In genomic region chr19:44807652-44808462, GRCh38 we compare ENCODE assay signal across 1 cellular context.
TF ChIP-seq lines count a peak whose summit lies in the region.

No MANE protein-coding gene starts in this region.

TF ChIP-seq in HepG2, 621 proteins besides CTCF, POLR2A, EP300 and RAD21 (continued from another document and continues in another):
- TF ChIP-seq MAFG (CRISPR knock-in tag; IDR thresholded peaks at IDR 0.05) (no peak), POGZ (CRISPR knock-in tag; IDR thresholded peaks at IDR 0.05) (no peak; the same call in 1 of the 2 replicates), MEIS2 (CRISPR knock-in tag; IDR thresholded peaks at IDR 0.05) (peak; percentile 54; the same call in 1 of the 2 replicates), JUNB (CRISPR knock-in tag; IDR thresholded peaks at IDR 0.05; ENCODE audit: borderline replicate concordance) (no peak), ISL2 (CRISPR knock-in tag; IDR thresholded peaks at IDR 0.05) (peak; percentile 56; the same call in 1 of the 2 replicates), ONECUT2 (CRISPR knock-in tag; IDR thresholded peaks at IDR 0.05) (no peak), CEBPG (CRISPR knock-in tag; IDR thresholded peaks at IDR 0.05) (peak; percentile 50; the same call in 1 of the 2 replicates), ZFYVE20 (CRISPR knock-in tag; IDR thresholded peaks at IDR 0.05; ENCODE audit: borderline replicate concordance, low read depth) (no peak), CREB3 (CRISPR knock-in tag; IDR thresholded peaks at IDR 0.05) (no peak), ZC3H4 (CRISPR knock-in tag; IDR thresholded peaks at IDR 0.05; ENCODE audit: borderline replicate concordance) (no peak), NFE2 (CRISPR knock-in tag; IDR thresholded peaks at IDR 0.05) (no peak), ZBTB33 (CRISPR knock-in tag; IDR thresholded peaks at IDR 0.05) (peak; percentile 58), ZFP36L2 (CRISPR knock-in tag; IDR thresholded peaks at IDR 0.05) (no peak), PAX8 (CRISPR knock-in tag; IDR thresholded peaks at IDR 0.05; ENCODE audit: borderline replicate concordance) (no peak), ZNF770 (CRISPR knock-in tag; IDR thresholded peaks at IDR 0.05) (no peak; the same call in 1 of the 2 replicates), ATF3 (CRISPR knock-in tag; IDR thresholded peaks at IDR 0.05) (no peak), ZNF775 (CRISPR knock-in tag; IDR thresholded peaks at IDR 0.05; ENCODE audit: borderline replicate concordance) (no peak), ZBTB8A (CRISPR knock-in tag; IDR thresholded peaks at IDR 0.05; ENCODE audit: borderline replicate concordance, low read depth) (no peak), MIXL1 (CRISPR knock-in tag; IDR thresholded peaks at IDR 0.05) (0 out of 2 replicates have a peak, but pooled peaks have one; percentile 14), ZNF296 (CRISPR knock-in tag; conservative IDR thresholded peaks at IDR 0.05) (no peak), NCOA1 (CRISPR knock-in tag; IDR thresholded peaks at IDR 0.05) (no peak), TBL1XR1 (IDR thresholded peaks at IDR 0.05; ENCODE audit: borderline replicate concordance, low read length, partially characterized antibody) (no peak), RARG (CRISPR knock-in tag; IDR thresholded peaks at IDR 0.05; ENCODE audit: low read depth) (no peak), IKZF4 (CRISPR knock-in tag; IDR thresholded peaks at IDR 0.05; ENCODE audit: borderline replicate concordance, low read depth, not compliant biosample characterization) (no peak), SOX13 (IDR thresholded peaks at IDR 0.05) (no peak), SOX13 (CRISPR knock-in tag; conservative IDR thresholded peaks at IDR 0.05 in 1 of 2, IDR thresholded peaks at IDR 0.05 in 1 of 2) (no peak), RERE (CRISPR knock-in tag; IDR thresholded peaks at IDR 0.05; ENCODE audit: low read depth) (no peak), XRCC5 (optimal IDR thresholded peaks at IDR 0.05; ENCODE audit: low read length) (peak; percentile 52), HMG20B (CRISPR knock-in tag; conservative IDR thresholded peaks at IDR 0.05) (peak; percentile 10; the same call in 1 of the 2 replicates), SMARCE1 (IDR thresholded peaks at IDR 0.05; ENCODE audit: borderline replicate concordance) (no peak), HNRNPK (IDR thresholded peaks at IDR 0.05; ENCODE audit: low read depth, low read length, poor library complexity, severe bottlenecking) (no peak), NFIB (CRISPR knock-in tag; IDR thresholded peaks at IDR 0.05; ENCODE audit: borderline replicate concordance) (no peak), LCORL (IDR thresholded peaks at IDR 0.05) (no peak), LCORL (CRISPR knock-in tag; IDR thresholded peaks at IDR 0.05) (peak; percentile 27; the same call in 1 of the 2 replicates), ZNF124 (CRISPR knock-in tag; IDR thresholded peaks at IDR 0.05) (no peak), SP1 (IDR thresholded peaks at IDR 0.05) (no peak), SP1 (CRISPR knock-in tag; IDR thresholded peaks at IDR 0.05) (peak; percentile 60), SKIL (CRISPR knock-in tag; IDR thresholded peaks at IDR 0.05; ENCODE audit: borderline replicate concordance) (peak; percentile 59), ZNF597 (CRISPR knock-in tag; IDR thresholded peaks at IDR 0.05) (no peak), SAP130 (CRISPR knock-in tag; IDR thresholded peaks at IDR 0.05; ENCODE audit: low read depth) (peak; percentile 76), NBN (conservative IDR thresholded peaks at IDR 0.05) (no peak), HDAC1 (CRISPR knock-in tag; IDR thresholded peaks at IDR 0.05) (peak; percentile 69), MAFK (conservative IDR thresholded peaks at IDR 0.05 in 1 of 2, IDR thresholded peaks at IDR 0.05 in 1 of 2; ENCODE audit: low read length in 2 of 2) (no peak), SP5 (CRISPR knock-in tag; IDR thresholded peaks at IDR 0.05; ENCODE audit: borderline replicate concordance, low read depth) (peak; percentile 88), ZNF331 (CRISPR knock-in tag; IDR thresholded peaks at IDR 0.05) (no peak)
- TF ChIP-seq, protein P1, sequence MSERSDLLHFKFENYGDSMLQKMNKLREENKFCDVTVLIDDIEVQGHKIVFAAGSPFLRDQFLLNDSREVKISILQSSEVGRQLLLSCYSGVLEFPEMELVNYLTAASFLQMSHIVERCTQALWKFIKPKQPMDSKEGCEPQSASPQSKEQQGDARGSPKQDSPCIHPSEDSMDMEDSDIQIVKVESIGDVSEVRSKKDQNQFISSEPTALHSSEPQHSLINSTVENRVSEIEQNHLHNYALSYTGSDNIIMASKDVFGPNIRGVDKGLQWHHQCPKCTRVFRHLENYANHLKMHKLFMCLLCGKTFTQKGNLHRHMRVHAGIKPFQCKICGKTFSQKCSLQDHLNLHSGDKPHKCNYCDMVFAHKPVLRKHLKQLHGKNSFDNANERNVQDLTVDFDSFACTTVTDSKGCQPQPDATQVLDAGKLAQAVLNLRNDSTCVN (CRISPR knock-in tag; IDR thresholded peaks at IDR 0.05; ENCODE audit: borderline replicate concordance), result no peak; the same call in 1 of the 2 replicates
- TF ChIP-seq, protein P2, sequence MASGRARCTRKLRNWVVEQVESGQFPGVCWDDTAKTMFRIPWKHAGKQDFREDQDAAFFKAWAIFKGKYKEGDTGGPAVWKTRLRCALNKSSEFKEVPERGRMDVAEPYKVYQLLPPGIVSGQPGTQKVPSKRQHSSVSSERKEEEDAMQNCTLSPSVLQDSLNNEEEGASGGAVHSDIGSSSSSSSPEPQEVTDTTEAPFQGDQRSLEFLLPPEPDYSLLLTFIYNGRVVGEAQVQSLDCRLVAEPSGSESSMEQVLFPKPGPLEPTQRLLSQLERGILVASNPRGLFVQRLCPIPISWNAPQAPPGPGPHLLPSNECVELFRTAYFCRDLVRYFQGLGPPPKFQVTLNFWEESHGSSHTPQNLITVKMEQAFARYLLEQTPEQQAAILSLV (CRISPR knock-in tag; IDR thresholded peaks at IDR 0.05; ENCODE audit: borderline replicate concordance), result no peak
- TF ChIP-seq, protein P3, sequence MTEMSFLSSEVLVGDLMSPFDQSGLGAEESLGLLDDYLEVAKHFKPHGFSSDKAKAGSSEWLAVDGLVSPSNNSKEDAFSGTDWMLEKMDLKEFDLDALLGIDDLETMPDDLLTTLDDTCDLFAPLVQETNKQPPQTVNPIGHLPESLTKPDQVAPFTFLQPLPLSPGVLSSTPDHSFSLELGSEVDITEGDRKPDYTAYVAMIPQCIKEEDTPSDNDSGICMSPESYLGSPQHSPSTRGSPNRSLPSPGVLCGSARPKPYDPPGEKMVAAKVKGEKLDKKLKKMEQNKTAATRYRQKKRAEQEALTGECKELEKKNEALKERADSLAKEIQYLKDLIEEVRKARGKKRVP (CRISPR knock-in tag; IDR thresholded peaks at IDR 0.05), result no peak
- TF ChIP-seq, protein P4, sequence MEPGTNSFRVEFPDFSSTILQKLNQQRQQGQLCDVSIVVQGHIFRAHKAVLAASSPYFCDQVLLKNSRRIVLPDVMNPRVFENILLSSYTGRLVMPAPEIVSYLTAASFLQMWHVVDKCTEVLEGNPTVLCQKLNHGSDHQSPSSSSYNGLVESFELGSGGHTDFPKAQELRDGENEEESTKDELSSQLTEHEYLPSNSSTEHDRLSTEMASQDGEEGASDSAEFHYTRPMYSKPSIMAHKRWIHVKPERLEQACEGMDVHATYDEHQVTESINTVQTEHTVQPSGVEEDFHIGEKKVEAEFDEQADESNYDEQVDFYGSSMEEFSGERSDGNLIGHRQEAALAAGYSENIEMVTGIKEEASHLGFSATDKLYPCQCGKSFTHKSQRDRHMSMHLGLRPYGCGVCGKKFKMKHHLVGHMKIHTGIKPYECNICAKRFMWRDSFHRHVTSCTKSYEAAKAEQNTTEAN (CRISPR knock-in tag; conservative IDR thresholded peaks at IDR 0.05), result no peak
